Comparison of ENCODE assay signal across 4 cellular contexts in the genomic region with DNA sequence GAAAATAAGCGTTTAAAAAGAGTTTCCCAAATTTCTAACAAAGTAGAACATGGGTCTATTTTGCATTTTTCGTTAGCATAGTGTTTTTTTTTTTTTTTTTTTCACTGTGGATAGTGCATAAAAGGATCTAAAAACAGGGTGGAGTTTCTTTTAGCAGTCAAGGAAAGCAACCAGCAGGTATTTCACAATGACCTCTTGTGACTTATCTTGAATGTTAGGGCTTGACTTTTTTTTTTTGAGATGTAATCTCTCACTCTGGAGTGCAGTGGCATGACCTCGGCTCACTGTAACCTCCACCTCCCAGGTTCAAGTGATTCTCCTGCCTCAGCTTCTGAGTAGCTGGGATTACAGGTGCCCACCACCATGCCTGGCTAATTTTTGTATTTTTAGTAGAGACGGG. TPM values are rescaled to one million over a fixed set of nuclear protein-coding genes. Genes with fewer than 3 reads are reported as not detected.
"Had no signal": no experiment of that assay in that cellular context is flagged by ENCODE, and none has a peak within 500 bp of the region (broad histone marks: within the 10 kb centered on the region; RNA-seq: fewer than 3 reads in every experiment).

No MANE protein-coding gene starts in this region.

RNA-seq across cellular contexts. Expression of a gene that starts 31.8 kb away (rescaled TPM):
- total RNA-seq: activated CD8-positive, alpha-beta T cell treated with anti-CD3 and anti-CD28 coated beads for 36 hours; activated T-helper 2 cell treated with anti-CD3 and anti-CD28 coated beads, Interferon-gamma antibody, Interleukin-2, Interleukin-4, amounts not matched to agents 10 μg/mL and 5 μg/mL and 100 μg/mL, durations not matched to agents 14 hours and 24 hours and 36 hours; cardiac muscle cell; NCI-H460 had no signal
